Comparison of ENCODE assay signal across 1 cellular context in genomic region chr15:78051622-78052405, GRCh38.
TF ChIP-seq lines count a peak whose summit lies in the region.

No MANE protein-coding gene starts in this region.

TF ChIP-seq in GM12878, 131 proteins besides CTCF, POLR2A, EP300 and RAD21:
- TF ChIP-seq NRF1 (conservative IDR thresholded peaks at IDR 0.05; ENCODE audit: low read depth, low read length): no peak
